Comparison of ENCODE assay signal across 1 cellular context in the genomic region with DNA sequence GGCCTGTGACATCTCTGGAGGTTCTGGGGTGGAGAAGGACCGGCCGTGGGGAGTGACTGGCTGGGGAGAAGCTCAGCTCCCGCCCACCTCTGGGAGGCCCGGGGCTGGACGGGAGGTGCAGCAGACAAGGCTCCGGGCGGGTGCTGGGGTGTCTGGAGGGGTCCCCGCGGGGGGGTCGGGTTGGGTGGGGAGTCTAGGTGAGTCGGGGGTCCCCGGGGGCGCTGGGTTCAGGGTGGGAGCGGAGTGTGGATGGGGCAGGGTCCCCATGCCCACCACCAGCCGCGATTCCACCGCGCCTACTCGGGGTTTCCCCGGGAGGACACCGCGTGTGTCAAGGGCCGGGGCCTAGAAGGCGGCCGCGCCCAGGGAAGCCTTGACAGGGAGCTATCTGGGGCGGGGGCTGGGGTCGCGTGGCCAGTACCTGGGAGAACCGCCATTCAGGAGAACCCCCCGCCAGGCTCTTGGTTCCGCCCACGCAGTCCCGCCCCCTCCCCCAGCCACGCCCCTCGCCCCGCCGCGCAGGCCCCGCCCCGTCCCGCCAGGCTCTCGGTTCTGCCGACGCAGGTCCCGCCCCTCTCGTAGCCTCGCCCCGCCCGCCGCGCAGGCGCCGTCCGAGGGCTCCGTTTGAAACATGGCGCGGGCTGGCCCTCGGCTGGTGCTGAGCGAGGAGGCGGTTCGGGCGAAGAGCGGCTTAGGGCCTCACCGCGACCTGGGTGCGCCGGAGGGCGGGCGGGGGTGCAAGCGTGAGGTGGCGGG.
TF ChIP-seq lines count a peak whose summit lies in the region.

A gene with protein sequence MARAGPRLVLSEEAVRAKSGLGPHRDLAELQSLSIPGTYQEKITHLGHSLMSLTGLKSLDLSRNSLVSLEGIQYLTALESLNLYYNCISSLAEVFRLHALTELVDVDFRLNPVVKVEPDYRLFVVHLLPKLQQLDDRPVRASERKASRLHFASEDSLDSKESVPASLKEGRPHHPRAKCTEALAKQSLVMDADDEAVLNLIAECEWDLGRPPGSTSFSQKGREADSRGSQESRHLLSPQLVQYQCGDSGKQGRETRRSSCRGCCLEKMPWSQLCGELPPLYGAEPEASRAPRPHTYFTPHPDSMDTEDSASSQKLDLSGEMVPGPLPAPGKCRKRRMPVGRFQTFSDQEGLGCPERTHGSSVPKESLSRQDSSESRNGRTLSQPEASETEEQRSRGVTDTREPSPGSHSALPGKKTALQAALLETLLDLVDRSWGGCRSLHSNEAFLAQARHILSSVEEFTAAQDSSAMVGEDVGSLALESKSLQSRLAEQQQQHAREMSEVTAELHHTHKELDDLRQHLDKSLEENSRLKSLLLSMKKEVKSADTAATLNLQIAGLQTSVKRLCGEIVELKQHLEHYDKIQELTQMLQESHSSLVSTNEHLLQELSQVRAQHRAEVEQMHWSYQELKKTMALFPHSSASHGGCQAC (plus strand): TSS at position 610 of the 756 bp plus-strand sequence. CDS start 22 bp downstream, at position 632.

TF ChIP-seq in HEK293, 187 proteins besides CTCF, POLR2A, EP300 and RAD21 (continued from another document and continues in another):
- TF ChIP-seq, protein P1, sequence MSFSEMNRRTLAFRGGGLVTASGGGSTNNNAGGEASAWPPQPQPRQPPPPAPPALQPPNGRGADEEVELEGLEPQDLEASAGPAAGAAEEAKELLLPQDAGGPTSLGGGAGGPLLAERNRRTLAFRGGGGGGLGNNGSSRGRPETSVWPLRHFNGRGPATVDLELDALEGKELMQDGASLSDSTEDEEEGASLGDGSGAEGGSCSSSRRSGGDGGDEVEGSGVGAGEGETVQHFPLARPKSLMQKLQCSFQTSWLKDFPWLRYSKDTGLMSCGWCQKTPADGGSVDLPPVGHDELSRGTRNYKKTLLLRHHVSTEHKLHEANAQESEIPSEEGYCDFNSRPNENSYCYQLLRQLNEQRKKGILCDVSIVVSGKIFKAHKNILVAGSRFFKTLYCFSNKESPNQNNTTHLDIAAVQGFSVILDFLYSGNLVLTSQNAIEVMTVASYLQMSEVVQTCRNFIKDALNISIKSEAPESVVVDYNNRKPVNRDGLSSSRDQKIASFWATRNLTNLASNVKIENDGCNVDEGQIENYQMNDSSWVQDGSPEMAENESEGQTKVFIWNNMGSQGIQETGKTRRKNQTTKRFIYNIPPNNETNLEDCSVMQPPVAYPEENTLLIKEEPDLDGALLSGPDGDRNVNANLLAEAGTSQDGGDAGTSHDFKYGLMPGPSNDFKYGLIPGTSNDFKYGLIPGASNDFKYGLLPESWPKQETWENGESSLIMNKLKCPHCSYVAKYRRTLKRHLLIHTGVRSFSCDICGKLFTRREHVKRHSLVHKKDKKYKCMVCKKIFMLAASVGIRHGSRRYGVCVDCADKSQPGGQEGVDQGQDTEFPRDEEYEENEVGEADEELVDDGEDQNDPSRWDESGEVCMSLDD (tag by site-specific recombination; IDR thresholded peaks at IDR 0.05), result peak; percentile 69
- TF ChIP-seq ZXDB (tag by site-specific recombination; IDR thresholded peaks at IDR 0.05) (peak; percentile 59; the same call in 1 of the 2 replicates), ZNF354C (tag by site-specific recombination; IDR thresholded peaks at IDR 0.05; ENCODE audit: borderline replicate concordance, low read depth) (no peak), KLF10 (tag by site-specific recombination; IDR thresholded peaks at IDR 0.05) (0 out of 2 replicates have a peak, but pooled peaks have one; percentile 25), GLI2 (tag by site-specific recombination; IDR thresholded peaks at IDR 0.05; ENCODE audit: borderline replicate concordance, low read depth) (no peak), ZNF404 (tag by site-specific recombination; IDR thresholded peaks at IDR 0.05) (no peak), ZNF211 (tag by site-specific recombination; IDR thresholded peaks at IDR 0.05; ENCODE audit: low read depth) (no peak), ZNF664 (tag by site-specific recombination; IDR thresholded peaks at IDR 0.05) (no peak), KLF1 (tag by site-specific recombination; IDR thresholded peaks at IDR 0.05) (peak; percentile 56; the same call in 1 of the 2 replicates), ZNF24 (tag by site-specific recombination; IDR thresholded peaks at IDR 0.05) (0 out of 2 replicates have a peak, but pooled peaks have one; percentile 42), ZFHX2 (tag by site-specific recombination; conservative IDR thresholded peaks at IDR 0.05) (peak; percentile 62), SP2 (tag by site-specific recombination; IDR thresholded peaks at IDR 0.05) (peak; percentile 54), SALL2 (tag by site-specific recombination; IDR thresholded peaks at IDR 0.05; ENCODE audit: borderline replicate concordance) (no peak), ZNF777 (tag by site-specific recombination; IDR thresholded peaks at IDR 0.05; ENCODE audit: borderline replicate concordance) (peak; percentile 74), ZNF529 (tag by site-specific recombination; IDR thresholded peaks at IDR 0.05; ENCODE audit: insufficient replicate concordance) (no peak)
- TF ChIP-seq, protein P2, sequence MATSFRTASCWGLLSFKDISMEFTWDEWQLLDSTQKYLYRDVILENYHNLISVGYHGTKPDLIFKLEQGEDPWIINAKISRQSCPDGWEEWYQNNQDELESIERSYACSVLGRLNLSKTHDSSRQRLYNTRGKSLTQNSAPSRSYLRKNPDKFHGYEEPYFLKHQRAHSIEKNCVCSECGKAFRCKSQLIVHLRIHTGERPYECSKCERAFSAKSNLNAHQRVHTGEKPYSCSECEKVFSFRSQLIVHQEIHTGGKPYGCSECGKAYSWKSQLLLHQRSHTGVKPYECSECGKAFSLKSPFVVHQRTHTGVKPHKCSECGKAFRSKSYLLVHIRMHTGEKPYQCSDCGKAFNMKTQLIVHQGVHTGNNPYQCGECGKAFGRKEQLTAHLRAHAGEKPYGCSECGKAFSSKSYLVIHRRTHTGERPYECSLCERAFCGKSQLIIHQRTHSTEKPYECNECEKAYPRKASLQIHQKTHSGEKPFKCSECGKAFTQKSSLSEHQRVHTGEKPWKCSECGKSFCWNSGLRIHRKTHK (tag by site-specific recombination; IDR thresholded peaks at IDR 0.05), result no peak
- TF ChIP-seq, protein P3, sequence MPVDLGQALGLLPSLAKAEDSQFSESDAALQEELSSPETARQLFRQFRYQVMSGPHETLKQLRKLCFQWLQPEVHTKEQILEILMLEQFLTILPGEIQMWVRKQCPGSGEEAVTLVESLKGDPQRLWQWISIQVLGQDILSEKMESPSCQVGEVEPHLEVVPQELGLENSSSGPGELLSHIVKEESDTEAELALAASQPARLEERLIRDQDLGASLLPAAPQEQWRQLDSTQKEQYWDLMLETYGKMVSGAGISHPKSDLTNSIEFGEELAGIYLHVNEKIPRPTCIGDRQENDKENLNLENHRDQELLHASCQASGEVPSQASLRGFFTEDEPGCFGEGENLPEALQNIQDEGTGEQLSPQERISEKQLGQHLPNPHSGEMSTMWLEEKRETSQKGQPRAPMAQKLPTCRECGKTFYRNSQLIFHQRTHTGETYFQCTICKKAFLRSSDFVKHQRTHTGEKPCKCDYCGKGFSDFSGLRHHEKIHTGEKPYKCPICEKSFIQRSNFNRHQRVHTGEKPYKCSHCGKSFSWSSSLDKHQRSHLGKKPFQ (tag by site-specific recombination; IDR thresholded peaks at IDR 0.05), result no peak
- TF ChIP-seq, protein P4, sequence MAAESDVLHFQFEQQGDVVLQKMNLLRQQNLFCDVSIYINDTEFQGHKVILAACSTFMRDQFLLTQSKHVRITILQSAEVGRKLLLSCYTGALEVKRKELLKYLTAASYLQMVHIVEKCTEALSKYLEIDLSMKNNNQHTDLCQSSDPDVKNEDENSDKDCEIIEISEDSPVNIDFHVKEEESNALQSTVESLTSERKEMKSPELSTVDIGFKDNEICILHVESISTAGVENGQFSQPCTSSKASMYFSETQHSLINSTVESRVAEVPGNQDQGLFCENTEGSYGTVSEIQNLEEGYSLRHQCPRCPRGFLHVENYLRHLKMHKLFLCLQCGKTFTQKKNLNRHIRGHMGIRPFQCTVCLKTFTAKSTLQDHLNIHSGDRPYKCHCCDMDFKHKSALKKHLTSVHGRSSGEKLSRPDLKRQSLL (tag by site-specific recombination; IDR thresholded peaks at IDR 0.05), result no peak
- TF ChIP-seq, protein P5, sequence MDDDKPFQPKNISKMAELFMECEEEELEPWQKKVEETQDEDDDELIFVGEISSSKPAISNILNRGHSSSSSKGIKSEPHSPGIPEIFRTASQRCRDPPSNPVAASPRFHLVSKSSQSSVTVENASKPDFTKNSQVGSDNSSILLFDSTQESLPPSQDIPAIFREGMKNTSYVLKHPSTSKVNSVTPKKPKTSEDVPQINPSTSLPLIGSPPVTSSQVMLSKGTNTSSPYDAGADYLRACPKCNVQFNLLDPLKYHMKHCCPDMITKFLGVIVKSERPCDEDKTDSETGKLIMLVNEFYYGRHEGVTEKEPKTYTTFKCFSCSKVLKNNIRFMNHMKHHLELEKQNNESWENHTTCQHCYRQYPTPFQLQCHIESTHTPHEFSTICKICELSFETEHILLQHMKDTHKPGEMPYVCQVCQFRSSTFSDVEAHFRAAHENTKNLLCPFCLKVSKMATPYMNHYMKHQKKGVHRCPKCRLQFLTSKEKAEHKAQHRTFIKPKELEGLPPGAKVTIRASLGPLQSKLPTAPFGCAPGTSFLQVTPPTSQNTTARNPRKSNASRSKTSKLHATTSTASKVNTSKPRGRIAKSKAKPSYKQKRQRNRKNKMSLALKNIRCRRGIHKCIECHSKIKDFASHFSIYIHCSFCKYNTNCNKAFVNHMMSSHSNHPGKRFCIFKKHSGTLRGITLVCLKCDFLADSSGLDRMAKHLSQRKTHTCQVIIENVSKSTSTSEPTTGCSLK (tag by site-specific recombination; IDR thresholded peaks at IDR 0.05), result no peak
- TF ChIP-seq, protein P6, sequence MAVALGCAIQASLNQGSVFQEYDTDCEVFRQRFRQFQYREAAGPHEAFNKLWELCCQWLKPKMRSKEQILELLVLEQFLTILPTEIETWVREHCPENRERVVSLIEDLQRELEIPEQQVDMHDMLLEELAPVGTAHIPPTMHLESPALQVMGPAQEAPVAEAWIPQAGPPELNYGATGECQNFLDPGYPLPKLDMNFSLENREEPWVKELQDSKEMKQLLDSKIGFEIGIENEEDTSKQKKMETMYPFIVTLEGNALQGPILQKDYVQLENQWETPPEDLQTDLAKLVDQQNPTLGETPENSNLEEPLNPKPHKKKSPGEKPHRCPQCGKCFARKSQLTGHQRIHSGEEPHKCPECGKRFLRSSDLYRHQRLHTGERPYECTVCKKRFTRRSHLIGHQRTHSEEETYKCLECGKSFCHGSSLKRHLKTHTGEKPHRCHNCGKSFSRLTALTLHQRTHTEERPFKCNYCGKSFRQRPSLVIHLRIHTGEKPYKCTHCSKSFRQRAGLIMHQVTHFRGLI (tag by site-specific recombination; IDR thresholded peaks at IDR 0.05), result no peak
- TF ChIP-seq, protein P7, sequence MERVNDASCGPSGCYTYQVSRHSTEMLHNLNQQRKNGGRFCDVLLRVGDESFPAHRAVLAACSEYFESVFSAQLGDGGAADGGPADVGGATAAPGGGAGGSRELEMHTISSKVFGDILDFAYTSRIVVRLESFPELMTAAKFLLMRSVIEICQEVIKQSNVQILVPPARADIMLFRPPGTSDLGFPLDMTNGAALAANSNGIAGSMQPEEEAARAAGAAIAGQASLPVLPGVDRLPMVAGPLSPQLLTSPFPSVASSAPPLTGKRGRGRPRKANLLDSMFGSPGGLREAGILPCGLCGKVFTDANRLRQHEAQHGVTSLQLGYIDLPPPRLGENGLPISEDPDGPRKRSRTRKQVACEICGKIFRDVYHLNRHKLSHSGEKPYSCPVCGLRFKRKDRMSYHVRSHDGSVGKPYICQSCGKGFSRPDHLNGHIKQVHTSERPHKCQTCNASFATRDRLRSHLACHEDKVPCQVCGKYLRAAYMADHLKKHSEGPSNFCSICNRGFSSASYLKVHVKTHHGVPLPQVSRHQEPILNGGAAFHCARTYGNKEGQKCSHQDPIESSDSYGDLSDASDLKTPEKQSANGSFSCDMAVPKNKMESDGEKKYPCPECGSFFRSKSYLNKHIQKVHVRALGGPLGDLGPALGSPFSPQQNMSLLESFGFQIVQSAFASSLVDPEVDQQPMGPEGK (tag by site-specific recombination; IDR thresholded peaks at IDR 0.05), result peak; percentile 69
- TF ChIP-seq, protein P8, sequence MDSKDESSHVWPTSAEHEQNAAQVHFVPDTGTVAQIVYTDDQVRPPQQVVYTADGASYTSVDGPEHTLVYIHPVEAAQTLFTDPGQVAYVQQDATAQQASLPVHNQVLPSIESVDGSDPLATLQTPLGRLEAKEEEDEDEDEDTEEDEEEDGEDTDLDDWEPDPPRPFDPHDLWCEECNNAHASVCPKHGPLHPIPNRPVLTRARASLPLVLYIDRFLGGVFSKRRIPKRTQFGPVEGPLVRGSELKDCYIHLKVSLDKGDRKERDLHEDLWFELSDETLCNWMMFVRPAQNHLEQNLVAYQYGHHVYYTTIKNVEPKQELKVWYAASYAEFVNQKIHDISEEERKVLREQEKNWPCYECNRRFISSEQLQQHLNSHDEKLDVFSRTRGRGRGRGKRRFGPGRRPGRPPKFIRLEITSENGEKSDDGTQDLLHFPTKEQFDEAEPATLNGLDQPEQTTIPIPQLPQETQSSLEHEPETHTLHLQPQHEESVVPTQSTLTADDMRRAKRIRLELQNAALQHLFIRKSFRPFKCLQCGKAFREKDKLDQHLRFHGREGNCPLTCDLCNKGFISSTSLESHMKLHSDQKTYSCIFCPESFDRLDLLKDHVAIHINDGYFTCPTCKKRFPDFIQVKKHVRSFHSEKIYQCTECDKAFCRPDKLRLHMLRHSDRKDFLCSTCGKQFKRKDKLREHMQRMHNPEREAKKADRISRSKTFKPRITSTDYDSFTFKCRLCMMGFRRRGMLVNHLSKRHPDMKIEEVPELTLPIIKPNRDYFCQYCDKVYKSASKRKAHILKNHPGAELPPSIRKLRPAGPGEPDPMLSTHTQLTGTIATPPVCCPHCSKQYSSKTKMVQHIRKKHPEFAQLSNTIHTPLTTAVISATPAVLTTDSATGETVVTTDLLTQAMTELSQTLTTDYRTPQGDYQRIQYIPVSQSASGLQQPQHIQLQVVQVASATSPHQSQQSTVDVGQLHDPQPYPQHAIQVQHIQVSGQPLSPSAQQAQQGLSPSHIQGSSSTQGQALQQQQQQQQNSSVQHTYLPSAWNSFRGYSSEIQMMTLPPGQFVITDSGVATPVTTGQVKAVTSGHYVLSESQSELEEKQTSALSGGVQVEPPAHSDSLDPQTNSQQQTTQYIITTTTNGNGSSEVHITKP (tag by site-specific recombination; IDR thresholded peaks at IDR 0.05), result peak; percentile 94
- TF ChIP-seq, protein P9, sequence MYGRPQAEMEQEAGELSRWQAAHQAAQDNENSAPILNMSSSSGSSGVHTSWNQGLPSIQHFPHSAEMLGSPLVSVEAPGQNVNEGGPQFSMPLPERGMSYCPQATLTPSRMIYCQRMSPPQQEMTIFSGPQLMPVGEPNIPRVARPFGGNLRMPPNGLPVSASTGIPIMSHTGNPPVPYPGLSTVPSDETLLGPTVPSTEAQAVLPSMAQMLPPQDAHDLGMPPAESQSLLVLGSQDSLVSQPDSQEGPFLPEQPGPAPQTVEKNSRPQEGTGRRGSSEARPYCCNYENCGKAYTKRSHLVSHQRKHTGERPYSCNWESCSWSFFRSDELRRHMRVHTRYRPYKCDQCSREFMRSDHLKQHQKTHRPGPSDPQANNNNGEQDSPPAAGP (tag by site-specific recombination; IDR thresholded peaks at IDR 0.05), result peak; percentile 56; the same call in 1 of the 2 replicates
- TF ChIP-seq, protein P10, sequence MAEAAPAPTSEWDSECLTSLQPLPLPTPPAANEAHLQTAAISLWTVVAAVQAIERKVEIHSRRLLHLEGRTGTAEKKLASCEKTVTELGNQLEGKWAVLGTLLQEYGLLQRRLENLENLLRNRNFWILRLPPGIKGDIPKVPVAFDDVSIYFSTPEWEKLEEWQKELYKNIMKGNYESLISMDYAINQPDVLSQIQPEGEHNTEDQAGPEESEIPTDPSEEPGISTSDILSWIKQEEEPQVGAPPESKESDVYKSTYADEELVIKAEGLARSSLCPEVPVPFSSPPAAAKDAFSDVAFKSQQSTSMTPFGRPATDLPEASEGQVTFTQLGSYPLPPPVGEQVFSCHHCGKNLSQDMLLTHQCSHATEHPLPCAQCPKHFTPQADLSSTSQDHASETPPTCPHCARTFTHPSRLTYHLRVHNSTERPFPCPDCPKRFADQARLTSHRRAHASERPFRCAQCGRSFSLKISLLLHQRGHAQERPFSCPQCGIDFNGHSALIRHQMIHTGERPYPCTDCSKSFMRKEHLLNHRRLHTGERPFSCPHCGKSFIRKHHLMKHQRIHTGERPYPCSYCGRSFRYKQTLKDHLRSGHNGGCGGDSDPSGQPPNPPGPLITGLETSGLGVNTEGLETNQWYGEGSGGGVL (tag by site-specific recombination; IDR thresholded peaks at IDR 0.05), result peak; percentile 80
